In genomic region chr1:93839756-93840155, GRCh38 we compare ENCODE assay signal across 16 cellular contexts.
"Had no signal": no experiment of that assay in that cellular context is flagged by ENCODE, and none has a peak within 500 bp of the region (broad histone marks: within the 10 kb centered on the region; RNA-seq: fewer than 3 reads in every experiment).

No MANE protein-coding gene starts in this region.

- H3K9me3 ChIP-seq: tibial artery had no signal

- H3K27me3 Mint-ChIP-seq: activated CD8-positive, alpha-beta T cell treated with anti-CD3 and anti-CD28 coated beads for 36 hours; naive B cell; T-helper 17 cell had no signal

- H3K4me2 ChIP-seq: neural progenitor cell had no signal

- H3K4me3 Mint-ChIP-seq: activated CD8-positive, alpha-beta T cell treated with anti-CD3 and anti-CD28 coated beads for 36 hours; activated T-cell treated with anti-CD3 and anti-CD28 coated beads, Interleukin-2, amount 50 U/mL, for 4 hours; endodermal cell; naive B cell; neural progenitor cell; T-helper 17 cell had no signal

- H3K9me3 Mint-ChIP-seq: activated CD8-positive, alpha-beta T cell treated with anti-CD3 and anti-CD28 coated beads for 36 hours; activated T-cell treated with anti-CD3 and anti-CD28 coated beads, Interleukin-2, amount 50 U/mL, for 4 hours had no signal

- H3K36me3 ChIP-seq: neural progenitor cell had no signal

- H3K27ac ChIP-seq: neural progenitor cell, parathyroid adenoma, tibial artery had no signal

- H3K4me3 ChIP-seq: dorsolateral prefrontal cortex, neural progenitor cell, tibial artery had no signal

- DNase-seq: activated CD4-positive, alpha-beta T cell treated with anti-CD3 and anti-CD28 coated beads for 4 hours; activated CD8-positive, alpha-beta T cell treated with anti-CD3 and anti-CD28 coated beads for 36 hours; activated T-cell treated with anti-CD3 and anti-CD28 coated beads, Interleukin-2, amount 50 U/mL, for 4 hours; anterior cingulate cortex; dorsolateral prefrontal cortex; endodermal cell; hippocampal formation; naive B cell; stimulated activated CD4-positive, alpha-beta T cell treated with anti-CD3 and anti-CD28 coated beads, Interleukin-4, amount 100 ng/mL, for 1 hour; stimulated activated naive CD4-positive, alpha-beta T cell; T-helper 17 cell; tibial artery had no signal

- FAIRE-seq: urothelium cell line had no signal

- H3K4me1 ChIP-seq: neural progenitor cell, parathyroid adenoma had no signal

- H3K9ac ChIP-seq: neural progenitor cell, parathyroid adenoma had no signal

- H3K79me2 ChIP-seq: parathyroid adenoma had no signal

- H3K27ac Mint-ChIP-seq: activated CD8-positive, alpha-beta T cell treated with anti-CD3 and anti-CD28 coated beads for 36 hours; endodermal cell; neural progenitor cell; T-helper 17 cell had no signal

- ATAC-seq: left lobe of liver, T-helper 17 cell had no signal

- H2AFZ ChIP-seq: neural progenitor cell, parathyroid adenoma had no signal

- H3K27me3 ChIP-seq: dorsolateral prefrontal cortex, neural progenitor cell, tibial artery had no signal
